ENCODE assay signal across 1 cellular context in the genomic region with DNA sequence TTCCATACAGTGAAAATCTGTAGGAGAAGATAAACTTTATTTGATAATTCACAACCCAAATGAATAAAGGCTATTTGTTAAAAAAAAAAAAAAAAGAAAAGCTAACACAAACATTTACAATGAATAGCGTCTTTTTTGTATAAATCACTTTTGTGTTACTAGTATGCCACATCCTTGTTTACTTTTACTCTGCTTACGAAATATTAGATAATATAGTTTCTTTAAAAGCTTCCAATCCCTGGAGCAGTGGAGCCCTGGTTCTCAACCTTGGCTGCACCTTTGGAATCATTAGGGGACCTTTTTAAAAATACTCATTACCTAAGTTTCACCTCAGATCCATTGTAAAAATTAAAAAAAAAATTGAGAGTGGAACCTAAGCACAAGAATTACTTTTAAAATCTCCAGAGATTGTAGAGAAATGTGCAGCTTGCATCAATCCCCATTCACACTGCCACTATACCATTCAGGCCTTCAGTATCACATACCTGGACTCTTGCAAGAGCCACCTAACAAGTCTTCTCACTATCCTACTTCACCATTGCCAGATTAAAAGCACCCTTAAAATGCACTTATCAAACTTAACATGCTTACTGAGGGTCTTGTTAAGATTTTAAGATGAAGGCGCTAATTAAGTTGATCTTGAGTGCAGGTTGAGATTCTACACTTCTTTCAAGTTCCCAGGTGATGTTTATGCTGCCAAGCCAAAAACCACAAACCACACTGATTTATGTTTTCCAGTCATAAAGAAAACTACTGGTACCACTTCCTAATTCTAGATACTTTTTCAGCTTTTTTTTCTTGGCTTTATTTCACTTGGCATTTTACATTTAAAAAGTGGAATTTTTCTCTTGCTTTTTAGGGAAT.
TF ChIP-seq lines count a peak whose summit lies in the region.

No MANE protein-coding gene starts in this region.

TF ChIP-seq in GM12878, 131 proteins besides CTCF, POLR2A, EP300 and RAD21 (continued from another document):
- TF ChIP-seq, protein P1, sequence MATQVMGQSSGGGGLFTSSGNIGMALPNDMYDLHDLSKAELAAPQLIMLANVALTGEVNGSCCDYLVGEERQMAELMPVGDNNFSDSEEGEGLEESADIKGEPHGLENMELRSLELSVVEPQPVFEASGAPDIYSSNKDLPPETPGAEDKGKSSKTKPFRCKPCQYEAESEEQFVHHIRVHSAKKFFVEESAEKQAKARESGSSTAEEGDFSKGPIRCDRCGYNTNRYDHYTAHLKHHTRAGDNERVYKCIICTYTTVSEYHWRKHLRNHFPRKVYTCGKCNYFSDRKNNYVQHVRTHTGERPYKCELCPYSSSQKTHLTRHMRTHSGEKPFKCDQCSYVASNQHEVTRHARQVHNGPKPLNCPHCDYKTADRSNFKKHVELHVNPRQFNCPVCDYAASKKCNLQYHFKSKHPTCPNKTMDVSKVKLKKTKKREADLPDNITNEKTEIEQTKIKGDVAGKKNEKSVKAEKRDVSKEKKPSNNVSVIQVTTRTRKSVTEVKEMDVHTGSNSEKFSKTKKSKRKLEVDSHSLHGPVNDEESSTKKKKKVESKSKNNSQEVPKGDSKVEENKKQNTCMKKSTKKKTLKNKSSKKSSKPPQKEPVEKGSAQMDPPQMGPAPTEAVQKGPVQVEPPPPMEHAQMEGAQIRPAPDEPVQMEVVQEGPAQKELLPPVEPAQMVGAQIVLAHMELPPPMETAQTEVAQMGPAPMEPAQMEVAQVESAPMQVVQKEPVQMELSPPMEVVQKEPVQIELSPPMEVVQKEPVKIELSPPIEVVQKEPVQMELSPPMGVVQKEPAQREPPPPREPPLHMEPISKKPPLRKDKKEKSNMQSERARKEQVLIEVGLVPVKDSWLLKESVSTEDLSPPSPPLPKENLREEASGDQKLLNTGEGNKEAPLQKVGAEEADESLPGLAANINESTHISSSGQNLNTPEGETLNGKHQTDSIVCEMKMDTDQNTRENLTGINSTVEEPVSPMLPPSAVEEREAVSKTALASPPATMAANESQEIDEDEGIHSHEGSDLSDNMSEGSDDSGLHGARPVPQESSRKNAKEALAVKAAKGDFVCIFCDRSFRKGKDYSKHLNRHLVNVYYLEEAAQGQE (IDR thresholded peaks at IDR 0.05; ENCODE audit: low read depth, low read length) = no peak
- TF ChIP-seq NR2F1 (conservative IDR thresholded peaks at IDR 0.05) (peak; percentile 38; the same call in 1 of the 2 replicates), PAX8 (IDR thresholded peaks at IDR 0.05) (no peak), BMI1 (IDR thresholded peaks at IDR 0.05; ENCODE audit: borderline replicate concordance) (peak; percentile 68; the same call in 1 of the 2 replicates), TCF3 (IDR thresholded peaks at IDR 0.05; ENCODE audit: borderline replicate concordance, insufficient read depth, low read depth, low read length) (no peak), KLF5 (IDR thresholded peaks at IDR 0.05; ENCODE audit: partially characterized antibody) (no peak), YY1 (IDR thresholded peaks at IDR 0.05; ENCODE audit: low read depth, low read length) (no peak), RFX5 (IDR thresholded peaks at IDR 0.05; ENCODE audit: low read depth, low read length) (no peak), SPI1 (IDR thresholded peaks at IDR 0.05; ENCODE audit: borderline replicate concordance, insufficient read depth, low read depth, low read length) (peak; percentile 92)
